In the genomic region with DNA sequence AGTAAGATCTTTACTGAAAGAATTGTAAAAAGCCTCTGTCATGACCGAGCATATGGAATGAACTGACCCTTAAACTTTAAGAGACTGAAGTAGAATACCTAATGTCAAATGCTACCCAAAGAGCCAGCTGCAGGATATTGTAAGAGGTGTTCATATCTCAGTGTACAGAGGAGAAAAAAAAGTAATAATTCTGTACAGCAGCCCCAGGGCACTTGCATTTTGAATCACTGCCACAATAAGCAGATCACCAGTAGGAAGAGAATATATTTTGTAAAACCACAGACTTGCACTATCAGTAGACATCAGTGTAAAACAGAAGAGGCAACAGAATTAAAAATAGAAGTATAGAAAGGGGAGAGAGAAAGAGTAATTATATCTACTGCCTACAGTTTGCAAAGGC, we compare ENCODE assay signal across 33 cellular contexts.
DNase-seq lines count a peak whose midpoint lies in the region; ATAC-seq and TF ChIP-seq lines count a peak whose summit lies in the region.
"Had no signal": no experiment of that assay in that cellular context is flagged by ENCODE, and none has a peak within 500 bp of the region (broad histone marks: within the 10 kb centered on the region; RNA-seq: fewer than 3 reads in every experiment).

No MANE protein-coding gene starts in this region.

- ATAC-seq in left lobe of liver: no peak
- ATAC-seq: GM12878, left cardiac atrium, mucosa of descending colon, natural killer cell, psoas muscle had no signal

- WGBS in smooth muscle cell (ENCODE audit: low lambda C conversion rate): 82% methylated on average over 1 of the region's 1 CpG

- no peaks in the 10 kb centered on the region for H3K27me3 ChIP-seq in smooth muscle cell (ENCODE audit: low read depth)
- H3K27me3 ChIP-seq: ascending aorta, thyroid gland, vagina had no signal

- no peaks in the 10 kb centered on the region for H3K4me1 ChIP-seq in smooth muscle cell (ENCODE audit: low read depth)
- H3K4me1 ChIP-seq: ascending aorta, psoas muscle, thyroid gland, vagina had no signal

- H3K4me3 ChIP-seq in smooth muscle cell: no peak overlapping the region
- H3K4me3 ChIP-seq: ascending aorta, GM12878, mucosa of descending colon, psoas muscle, thyroid gland, vagina had no signal

- no peaks in the 10 kb centered on the region for H4K20me1 ChIP-seq in smooth muscle cell (ENCODE audit: low read depth)

- H3F3A ChIP-seq in smooth muscle cell (ENCODE audit: low read depth): no peaks in the 10 kb centered on the region

- DNase-seq in NCI-H1694 treated with DMSO at 0.1 percent for 48 hours (lab: John Stamatoyannopoulos, UW) (peak; percentile 49), NCI-H1694 (lab: John Stamatoyannopoulos, UW) (no peak), DMS53 treated with DMSO at 0.1 percent for 48 hours (lab: John Stamatoyannopoulos, UW; ENCODE audit: unreplicated experiment) (peak; percentile 65), NCI-H524 (lab: John Stamatoyannopoulos, UW) (peak; percentile 5 to 74), smooth muscle cell (lab: John Stamatoyannopoulos, UW; ENCODE audit: unreplicated experiment) (no peak), NCI-H526 (lab: John Stamatoyannopoulos, UW) (no peak), left lobe of liver (ENCODE audit: low spot score) (no peak)
- DNase-seq: activated gamma-delta T cell treated with Interleukin-2 at 50 U/mL for 16 hours; activated naive CD8-positive, alpha-beta T cell treated with anti-CD3 and anti-CD28 coated beads, Interleukin-2, amount 10 ng/mL, durations not matched to agents 7 days and 5 days; activated T-cell treated with anti-CD3 and anti-CD28 coated beads, Interleukin-2, amount 50 U/mL, for 24 hours; AML-193; CD4-positive, CD25-positive, alpha-beta regulatory T cell; central memory CD4-positive, alpha-beta T cell; cortex of kidney; erythroblast; H9; immature natural killer cell; KG1; left cardiac atrium; mammary epithelial cell; MM.1S; mucosa of descending colon; natural killer cell; NCI-H187; occipital lobe; psoas muscle; RPMI8226; stimulated activated CD4-positive, alpha-beta T cell treated with anti-CD3 and anti-CD28 coated beads, Interleukin-4, amount 100 ng/mL, for 24 hours; thyroid gland had no signal

- H3K9ac ChIP-seq in smooth muscle cell (ENCODE audit: low read depth): no peak overlapping the region

- no peaks in the 10 kb centered on the region for H3K36me3 ChIP-seq in smooth muscle cell (ENCODE audit: low read depth)
- H3K36me3 ChIP-seq: ascending aorta, thyroid gland, vagina had no signal

- H3K27ac ChIP-seq in VCaP (peak overlapping the region; percentile 71), smooth muscle cell (ENCODE audit: low read depth) (no peak overlapping the region)
- H3K27ac ChIP-seq: ascending aorta, psoas muscle, thyroid gland, vagina had no signal

- no peaks in the 10 kb centered on the region for H3K79me2 ChIP-seq in smooth muscle cell (ENCODE audit: low read depth)

- TF ChIP-seq CTCF in VCaP (conservative IDR thresholded peaks at IDR 0.05) (no peak), smooth muscle cell (IDR thresholded peaks at IDR 0.05; ENCODE audit: borderline replicate concordance, insufficient read depth, poor library complexity, severe bottlenecking) (no peak)

- H2AFZ ChIP-seq in smooth muscle cell (ENCODE audit: low read depth): no peak overlapping the region

- no peaks in the 10 kb centered on the region for H3K9me3 ChIP-seq in smooth muscle cell (replicated peaks; ENCODE audit: low read depth)
- H3K9me3 ChIP-seq: ascending aorta, mucosa of descending colon, psoas muscle, thyroid gland, vagina had no signal

- no peak overlapping the region for H3K4me2 ChIP-seq in smooth muscle cell

Comparison
In these comparisons a context has a peak if more than half of its experiments do, and no peak if none do; other contexts are left out.
1. DNase-seq: peak in NCI-H1694 treated with DMSO at 0.1 percent for 48 hours (single experiment), DMS53 treated with DMSO at 0.1 percent for 48 hours (single experiment) and NCI-H524 (2 of 2); none in NCI-H1694 (single experiment), smooth muscle cell (single experiment), NCI-H526 (0 of 2) and left lobe of liver (single experiment).